1 cellular context compared by ENCODE assay signal in genomic region chrX:48579259-48579658, GRCh38.
TF ChIP-seq lines count a peak whose summit lies in the region.

No MANE protein-coding gene starts in this region.

TF ChIP-seq in A549, 52 proteins besides CTCF, POLR2A, EP300 and RAD21 (continued from another document):
- TF ChIP-seq REST (IDR thresholded peaks at IDR 0.05) (no peak), PBX3 (IDR thresholded peaks at IDR 0.05) (no peak), SMC3 (IDR thresholded peaks at IDR 0.05) (no peak), PHF8 (IDR thresholded peaks at IDR 0.05; ENCODE audit: borderline replicate concordance, low read depth) (no peak), JUN (IDR thresholded peaks at IDR 0.05) (no peak), MAX (IDR thresholded peaks at IDR 0.05) (no peak), KDM1A (IDR thresholded peaks at IDR 0.05; ENCODE audit: low read depth) (no peak), EHMT2 (IDR thresholded peaks at IDR 0.05; ENCODE audit: low read depth) (no peak)
